8 cellular contexts compared by ENCODE assay signal in the genomic region with DNA sequence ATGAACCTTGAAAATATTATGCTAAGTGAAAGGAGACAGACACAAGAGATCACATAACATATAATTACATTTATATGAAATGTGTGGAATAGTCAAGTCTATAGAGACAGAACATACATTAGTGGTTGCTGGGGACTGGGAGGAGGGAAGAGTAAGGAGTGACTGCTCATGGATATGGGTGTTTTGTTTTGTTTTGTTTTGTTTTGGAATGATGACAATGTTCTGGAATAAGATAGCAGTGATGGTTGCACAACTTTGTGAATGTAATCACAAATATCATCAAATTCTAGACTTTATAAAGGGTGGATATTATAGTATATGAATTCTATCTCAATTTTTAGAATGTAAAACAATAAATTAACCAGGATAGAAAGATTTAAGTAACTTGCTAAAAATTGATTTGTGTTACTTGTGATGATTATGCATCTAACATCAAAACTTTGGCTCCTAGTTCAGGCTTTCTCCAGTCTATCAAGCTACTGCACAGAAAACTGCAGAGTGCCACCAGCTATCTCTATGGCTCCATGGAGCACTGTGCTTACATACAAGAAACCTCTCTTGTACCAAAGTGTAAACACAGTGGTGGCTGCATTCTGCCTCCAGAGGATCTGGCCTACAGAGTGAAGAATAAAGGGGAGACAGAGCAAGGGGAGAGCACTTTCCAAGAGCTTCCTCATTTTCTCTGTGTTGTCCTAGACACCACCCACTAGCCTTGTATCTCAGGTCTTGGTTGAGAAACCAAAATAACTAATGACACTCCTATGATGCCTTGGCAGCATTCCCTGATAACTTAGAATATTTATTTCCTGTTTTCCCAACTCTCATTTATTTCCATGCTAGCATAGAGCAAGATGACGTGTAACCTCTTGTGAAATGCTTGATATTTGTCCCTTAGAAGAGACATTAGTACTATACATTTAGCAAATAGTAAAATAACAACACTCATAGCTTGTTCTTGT. TPM values are rescaled to one million over a fixed set of nuclear protein-coding genes. Genes with fewer than 3 reads are reported as not detected.
DNase-seq lines count a peak whose midpoint lies in the region; ATAC-seq and TF ChIP-seq lines count a peak whose summit lies in the region.

No MANE protein-coding gene starts in this region.

- no peak overlapping the region for H3K4me3 Mint-ChIP-seq in WTC11

- ATAC-seq in body of pancreas (peak; percentile 83), GM21447 (IDR thresholded peaks at IDR 0.05; ENCODE audit: unreplicated experiment) (no peak), WTC11 (no peak)

- no peaks in the 10 kb centered on the region for H3K4me1 Mint-ChIP-seq in WTC11

- H3K9me3 ChIP-seq in body of pancreas = no peaks in the 10 kb centered on the region

- CTCF ChIA-PET in WTC11 (lab: Charles Lee) = no interaction called here

- H3K9me3 Mint-ChIP-seq in WTC11 = 0 out of 2 replicates have a peak, but pooled peaks cover 3% of the 10 kb centered on the region

- peaks cover 16% of the 10 kb centered on the region for H3K4me1 ChIP-seq in body of pancreas

- H3K27ac ChIP-seq in body of pancreas = peak overlapping the region in 3 of 4 donors; percentile 48 to 72 (median 67)
- H3K27ac ChIP-seq in skin epidermis = peak overlapping the region in 19 of 21 experiments; percentile 27 to 84 (median 75)

- H3K27me3 ChIP-seq in body of pancreas = no peaks in the 10 kb centered on the region

- intact Hi-C loops in body of pancreas (cut with DNase I) = no loop called here

- no peak for TF ChIP-seq POLR2A in body of pancreas (IDR thresholded peaks at IDR 0.05)

- POLR2A ChIA-PET in WTC11 (lab: Charles Lee) = no interaction called here

- TF ChIP-seq CTCF in body of pancreas (IDR thresholded peaks at IDR 0.05) (no peak), WTC11 (IDR thresholded peaks at IDR 0.05) (no peak)

- WGBS in body of pancreas, 2 donors = 47 to 56% methylated on average over 1 of the region's 1 CpG

- no peaks in the 10 kb centered on the region for H3K27me3 Mint-ChIP-seq in WTC11 (ENCODE audit: low read depth)

- no peaks in the 10 kb centered on the region for H3K36me3 Mint-ChIP-seq in WTC11

- H3K4me3 ChIP-seq in body of pancreas (no peak overlapping the region), skin epidermis (no peak overlapping the region)

- DNase-seq in H4 (ENCODE audit: low spot score) (peak; percentile 60), body of pancreas (peak in 1 of 4 donors; percentile 30), hepatic stellate cell (ENCODE audit: low spot score) (peak; percentile 18), RPMI8226 (no peak), NCI-H128 (lab: John Stamatoyannopoulos, UW; ENCODE audit: unreplicated experiment) (no peak), WTC11 (ENCODE audit: low spot score) (no peak)

- no peaks in the 10 kb centered on the region for H3K36me3 ChIP-seq in body of pancreas (replicated peaks in 1 of 2; ENCODE audit: insufficient read depth in 1 of 2, low read depth in 2 of 2)

- no peak overlapping the region for H3K27ac Mint-ChIP-seq in WTC11

TF ChIP-seq in WTC11, 78 proteins besides CTCF, POLR2A, EP300 and RAD21:
- TF ChIP-seq, protein P1, sequence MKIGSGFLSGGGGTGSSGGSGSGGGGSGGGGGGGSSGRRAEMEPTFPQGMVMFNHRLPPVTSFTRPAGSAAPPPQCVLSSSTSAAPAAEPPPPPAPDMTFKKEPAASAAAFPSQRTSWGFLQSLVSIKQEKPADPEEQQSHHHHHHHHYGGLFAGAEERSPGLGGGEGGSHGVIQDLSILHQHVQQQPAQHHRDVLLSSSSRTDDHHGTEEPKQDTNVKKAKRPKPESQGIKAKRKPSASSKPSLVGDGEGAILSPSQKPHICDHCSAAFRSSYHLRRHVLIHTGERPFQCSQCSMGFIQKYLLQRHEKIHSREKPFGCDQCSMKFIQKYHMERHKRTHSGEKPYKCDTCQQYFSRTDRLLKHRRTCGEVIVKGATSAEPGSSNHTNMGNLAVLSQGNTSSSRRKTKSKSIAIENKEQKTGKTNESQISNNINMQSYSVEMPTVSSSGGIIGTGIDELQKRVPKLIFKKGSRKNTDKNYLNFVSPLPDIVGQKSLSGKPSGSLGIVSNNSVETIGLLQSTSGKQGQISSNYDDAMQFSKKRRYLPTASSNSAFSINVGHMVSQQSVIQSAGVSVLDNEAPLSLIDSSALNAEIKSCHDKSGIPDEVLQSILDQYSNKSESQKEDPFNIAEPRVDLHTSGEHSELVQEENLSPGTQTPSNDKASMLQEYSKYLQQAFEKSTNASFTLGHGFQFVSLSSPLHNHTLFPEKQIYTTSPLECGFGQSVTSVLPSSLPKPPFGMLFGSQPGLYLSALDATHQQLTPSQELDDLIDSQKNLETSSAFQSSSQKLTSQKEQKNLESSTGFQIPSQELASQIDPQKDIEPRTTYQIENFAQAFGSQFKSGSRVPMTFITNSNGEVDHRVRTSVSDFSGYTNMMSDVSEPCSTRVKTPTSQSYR (CRISPR knock-in tag; IDR thresholded peaks at IDR 0.05) = no peak
- no peak for TF ChIP-seq SMAD3 (CRISPR knock-in tag; IDR thresholded peaks at IDR 0.05; ENCODE audit: borderline replicate concordance)
- TF ChIP-seq, protein P2, sequence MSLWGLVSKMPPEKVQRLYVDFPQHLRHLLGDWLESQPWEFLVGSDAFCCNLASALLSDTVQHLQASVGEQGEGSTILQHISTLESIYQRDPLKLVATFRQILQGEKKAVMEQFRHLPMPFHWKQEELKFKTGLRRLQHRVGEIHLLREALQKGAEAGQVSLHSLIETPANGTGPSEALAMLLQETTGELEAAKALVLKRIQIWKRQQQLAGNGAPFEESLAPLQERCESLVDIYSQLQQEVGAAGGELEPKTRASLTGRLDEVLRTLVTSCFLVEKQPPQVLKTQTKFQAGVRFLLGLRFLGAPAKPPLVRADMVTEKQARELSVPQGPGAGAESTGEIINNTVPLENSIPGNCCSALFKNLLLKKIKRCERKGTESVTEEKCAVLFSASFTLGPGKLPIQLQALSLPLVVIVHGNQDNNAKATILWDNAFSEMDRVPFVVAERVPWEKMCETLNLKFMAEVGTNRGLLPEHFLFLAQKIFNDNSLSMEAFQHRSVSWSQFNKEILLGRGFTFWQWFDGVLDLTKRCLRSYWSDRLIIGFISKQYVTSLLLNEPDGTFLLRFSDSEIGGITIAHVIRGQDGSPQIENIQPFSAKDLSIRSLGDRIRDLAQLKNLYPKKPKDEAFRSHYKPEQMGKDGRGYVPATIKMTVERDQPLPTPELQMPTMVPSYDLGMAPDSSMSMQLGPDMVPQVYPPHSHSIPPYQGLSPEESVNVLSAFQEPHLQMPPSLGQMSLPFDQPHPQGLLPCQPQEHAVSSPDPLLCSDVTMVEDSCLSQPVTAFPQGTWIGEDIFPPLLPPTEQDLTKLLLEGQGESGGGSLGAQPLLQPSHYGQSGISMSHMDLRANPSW (CRISPR knock-in tag; conservative IDR thresholded peaks at IDR 0.05; ENCODE audit: low read depth) = no peak
- no peak for TF ChIP-seq CBFB (CRISPR knock-in tag; IDR thresholded peaks at IDR 0.05; ENCODE audit: low read depth)
- TF ChIP-seq, protein P3, sequence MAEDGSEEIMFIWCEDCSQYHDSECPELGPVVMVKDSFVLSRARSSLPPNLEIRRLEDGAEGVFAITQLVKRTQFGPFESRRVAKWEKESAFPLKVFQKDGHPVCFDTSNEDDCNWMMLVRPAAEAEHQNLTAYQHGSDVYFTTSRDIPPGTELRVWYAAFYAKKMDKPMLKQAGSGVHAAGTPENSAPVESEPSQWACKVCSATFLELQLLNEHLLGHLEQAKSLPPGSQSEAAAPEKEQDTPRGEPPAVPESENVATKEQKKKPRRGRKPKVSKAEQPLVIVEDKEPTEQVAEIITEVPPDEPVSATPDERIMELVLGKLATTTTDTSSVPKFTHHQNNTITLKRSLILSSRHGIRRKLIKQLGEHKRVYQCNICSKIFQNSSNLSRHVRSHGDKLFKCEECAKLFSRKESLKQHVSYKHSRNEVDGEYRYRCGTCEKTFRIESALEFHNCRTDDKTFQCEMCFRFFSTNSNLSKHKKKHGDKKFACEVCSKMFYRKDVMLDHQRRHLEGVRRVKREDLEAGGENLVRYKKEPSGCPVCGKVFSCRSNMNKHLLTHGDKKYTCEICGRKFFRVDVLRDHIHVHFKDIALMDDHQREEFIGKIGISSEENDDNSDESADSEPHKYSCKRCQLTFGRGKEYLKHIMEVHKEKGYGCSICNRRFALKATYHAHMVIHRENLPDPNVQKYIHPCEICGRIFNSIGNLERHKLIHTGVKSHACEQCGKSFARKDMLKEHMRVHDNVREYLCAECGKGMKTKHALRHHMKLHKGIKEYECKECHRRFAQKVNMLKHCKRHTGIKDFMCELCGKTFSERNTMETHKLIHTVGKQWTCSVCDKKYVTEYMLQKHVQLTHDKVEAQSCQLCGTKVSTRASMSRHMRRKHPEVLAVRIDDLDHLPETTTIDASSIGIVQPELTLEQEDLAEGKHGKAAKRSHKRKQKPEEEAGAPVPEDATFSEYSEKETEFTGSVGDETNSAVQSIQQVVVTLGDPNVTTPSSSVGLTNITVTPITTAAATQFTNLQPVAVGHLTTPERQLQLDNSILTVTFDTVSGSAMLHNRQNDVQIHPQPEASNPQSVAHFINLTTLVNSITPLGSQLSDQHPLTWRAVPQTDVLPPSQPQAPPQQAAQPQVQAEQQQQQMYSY (CRISPR knock-in tag; IDR thresholded peaks at IDR 0.05) = no peak
- no peak for TF ChIP-seq JAZF1 (CRISPR knock-in tag; IDR thresholded peaks at IDR 0.05)
- TF ChIP-seq, protein P4, sequence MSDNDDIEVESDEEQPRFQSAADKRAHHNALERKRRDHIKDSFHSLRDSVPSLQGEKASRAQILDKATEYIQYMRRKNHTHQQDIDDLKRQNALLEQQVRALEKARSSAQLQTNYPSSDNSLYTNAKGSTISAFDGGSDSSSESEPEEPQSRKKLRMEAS (CRISPR knock-in tag; IDR thresholded peaks at IDR 0.05) = no peak
- no peak for TF ChIP-seq ZNF423 (CRISPR knock-in tag; IDR thresholded peaks at IDR 0.05)
- no peak for TF ChIP-seq ELF4 (CRISPR knock-in tag; IDR thresholded peaks at IDR 0.05; ENCODE audit: low read depth)
- TF ChIP-seq, protein P5, sequence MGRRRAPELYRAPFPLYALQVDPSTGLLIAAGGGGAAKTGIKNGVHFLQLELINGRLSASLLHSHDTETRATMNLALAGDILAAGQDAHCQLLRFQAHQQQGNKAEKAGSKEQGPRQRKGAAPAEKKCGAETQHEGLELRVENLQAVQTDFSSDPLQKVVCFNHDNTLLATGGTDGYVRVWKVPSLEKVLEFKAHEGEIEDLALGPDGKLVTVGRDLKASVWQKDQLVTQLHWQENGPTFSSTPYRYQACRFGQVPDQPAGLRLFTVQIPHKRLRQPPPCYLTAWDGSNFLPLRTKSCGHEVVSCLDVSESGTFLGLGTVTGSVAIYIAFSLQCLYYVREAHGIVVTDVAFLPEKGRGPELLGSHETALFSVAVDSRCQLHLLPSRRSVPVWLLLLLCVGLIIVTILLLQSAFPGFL (CRISPR knock-in tag; IDR thresholded peaks at IDR 0.05; ENCODE audit: borderline replicate concordance) = no peak

RNA-seq across cellular contexts. Expression of a gene that starts 57.1 kb away (rescaled TPM):
- 28.9 and 34.7 TPM in 2 replicates for total RNA-seq in H4 (2014; rRNA removed; shearing (Covaris generic))
- total RNA-seq in body of pancreas (10 to 100 TPM; 25.9 to 26.4 TPM), WTC11 (2021) (23.5 to 40.3 TPM (median 24.9 TPM) in 3 replicates)

Comparison
In these comparisons a context has a peak if more than half of its experiments do, and no peak if none do; other contexts are left out.
1. DNase-seq: peak in H4 (single experiment) and hepatic stellate cell (single experiment); none in RPMI8226 (single experiment), NCI-H128 (single experiment) and WTC11 (single experiment).